In the genomic region with DNA sequence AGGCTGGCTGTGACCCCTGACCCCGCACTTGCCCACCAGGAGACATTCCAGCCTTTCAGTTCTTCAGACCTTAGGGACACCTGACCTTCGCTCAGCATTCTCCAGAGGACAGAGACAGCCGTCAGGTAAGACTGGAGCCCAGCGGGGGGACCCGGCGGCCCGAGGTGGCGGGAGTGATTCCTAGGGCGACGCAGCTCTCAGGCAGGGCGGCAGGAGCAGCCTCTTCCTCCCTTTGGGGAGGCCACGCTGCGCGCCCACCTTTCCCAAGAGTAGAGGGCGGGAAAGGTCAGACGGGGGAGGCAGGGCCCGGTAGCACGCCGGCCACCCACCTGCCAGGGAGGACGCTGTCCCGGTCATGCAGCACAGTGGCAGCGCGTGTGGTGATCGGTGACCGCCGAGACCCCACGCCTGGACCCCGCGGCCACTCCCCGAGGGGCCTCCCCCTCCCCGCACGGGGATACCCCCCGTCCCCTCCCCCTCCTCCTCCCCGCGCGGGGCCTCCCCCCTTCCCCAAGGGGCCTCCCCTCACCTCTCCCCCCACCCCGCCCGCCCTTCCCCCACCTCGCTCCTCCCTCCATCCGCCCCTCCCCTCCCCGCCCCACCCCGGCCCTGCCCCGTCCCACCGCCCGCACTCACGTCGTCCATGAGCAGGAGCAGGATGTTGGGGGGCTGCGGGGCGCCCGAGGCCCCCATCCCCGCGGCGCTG, we compare ENCODE assay signal across 8 cellular contexts. TPM values are rescaled to one million over a fixed set of nuclear protein-coding genes. Genes with fewer than 3 reads are reported as not detected.
A peak's percentile ranks its signal among the peaks of the same experiment; 100 is the strongest.
DNase-seq lines count a peak whose midpoint lies in the region; ATAC-seq, FAIRE-seq and TF ChIP-seq lines count a peak whose summit lies in the region.

No MANE protein-coding gene starts in this region.

- H4K20me1 ChIP-seq in PC-9 (ENCODE audit: insufficient read depth): no peaks in the 10 kb centered on the region

- H3K9me2 ChIP-seq in PC-9 (ENCODE audit: insufficient read depth): no peaks in the 10 kb centered on the region

- H2AFZ ChIP-seq in PC-9: no peak overlapping the region

- ATAC-seq in HG02852 (IDR thresholded peaks at IDR 0.05; ENCODE audit: unreplicated experiment): no peak

- peaks cover 5% of the 10 kb centered on the region for H3K4me1 ChIP-seq in PC-9 (replicated peaks; ENCODE audit: insufficient read depth)
- peaks cover 15 to 33% of the 10 kb centered on the region in 2 donors for H3K4me1 ChIP-seq in duodenal mucosa (ENCODE audit: control insufficient read depth in 1 of 2, insufficient read depth in 2 of 2, low read length in 2 of 2)
- H3K4me1 ChIP-seq in muscle layer of colon (ENCODE audit: insufficient read depth, low read length): peaks cover 17% of the 10 kb centered on the region

- intact Hi-C loops in PC-9 (cut with micrococcal nuclease; ENCODE audit: unreplicated experiment): loop anchor here (10.0 kb wide), 1 partner anchor 69 kb away; no protein-coding TSS in a partner anchor

- no peak for FAIRE-seq in RCC 7860 (lab: Jason Lieb, UNC)

- H3K9me3 ChIP-seq in PC-9 (ENCODE audit: insufficient read depth, low read depth) (no peaks in the 10 kb centered on the region), duodenal mucosa (ENCODE audit: control insufficient read depth in 1 of 2, low read length in 2 of 2) (no peaks in the 10 kb centered on the region), muscle layer of colon (ENCODE audit: low read length) (no peaks in the 10 kb centered on the region)

- TF ChIP-seq CTCF in GM12865 (IDR thresholded peaks at IDR 0.05; ENCODE audit: insufficient read depth, low read depth, low read length, missing control alignments) (no peak), PC-9 (conservative IDR thresholded peaks at IDR 0.05) (no peak)

- 0 out of 2 replicates have a peak, but pooled peaks cover 7% of the 10 kb centered on the region for H3K79me2 ChIP-seq in PC-9 (ENCODE audit: low read depth)

- H3K4me3 ChIP-seq in GM12865 (ENCODE audit: low read depth, low read length) (peak overlapping the region; percentile 62), PC-9 (peak overlapping the region; percentile 80; the same call in 1 of the 2 replicates), duodenal mucosa (ENCODE audit: low read depth in 1 of 2, low read length in 2 of 2) (peak overlapping the region; percentile 69 to 88), muscle layer of colon (ENCODE audit: low read depth in 1 of 2, low read length in 2 of 2) (peak overlapping the region; percentile 78 to 88)

- H3K27me3 ChIP-seq in PC-9 (ENCODE audit: insufficient read depth, low read depth): no peaks in the 10 kb centered on the region
- H3K27me3 ChIP-seq in duodenal mucosa (ENCODE audit: control insufficient read depth in 1 of 2, insufficient read depth in 2 of 2, low read length in 2 of 2): no peaks in the 10 kb centered on the region
- H3K27me3 ChIP-seq in muscle layer of colon (ENCODE audit: control insufficient read depth in 1 of 2, insufficient read depth in 2 of 2, low read length in 2 of 2): no peaks in the 10 kb centered on the region

- POLR2A ChIA-PET in PC-9 (lab: Charles Lee; ENCODE audit: unreplicated experiment): no interaction called here

- H3K27ac ChIP-seq in PC-9 (no peak overlapping the region), duodenal mucosa (ENCODE audit: low read depth, low read length) (no peak overlapping the region), muscle layer of colon (ENCODE audit: low read depth, low read length) (peak overlapping the region; percentile 71)

- no TSS peak for BruUV-seq in PC-9 (replicated peaks; lab: Mats Ljungman, UMichigan)

- H3F3A ChIP-seq in PC-9 (ENCODE audit: insufficient read depth, low read depth): no peaks in the 10 kb centered on the region

- H3K36me3 ChIP-seq in PC-9 (ENCODE audit: low read depth): no peaks in the 10 kb centered on the region
- peaks cover 10 to 26% of the 10 kb centered on the region in 2 donors for H3K36me3 ChIP-seq in duodenal mucosa (ENCODE audit: control insufficient read depth in 1 of 2, insufficient read depth in 2 of 2, low read length in 2 of 2)
- H3K36me3 ChIP-seq in muscle layer of colon (ENCODE audit: insufficient read depth, low read length): peaks cover 18% of the 10 kb centered on the region

- peak overlapping the region; percentile 75 for H3K4me2 ChIP-seq in PC-9

- DNase-seq in GM12865 (ENCODE audit: low read depth) (no peak), PC-9 (no peak), C1 segment of cervical spinal cord (lab: John Stamatoyannopoulos, UW) (no peak), NCI-H524 (lab: John Stamatoyannopoulos, UW) (no peak), RCC 7860 (ENCODE audit: low spot score) (no peak)

- CTCF ChIA-PET in PC-9 (lab: Charles Lee): no interaction called here

- H3K9ac ChIP-seq in duodenal mucosa (ENCODE audit: low read depth in 1 of 2, low read length in 2 of 2) (peak overlapping the region; percentile 39 to 43), muscle layer of colon (ENCODE audit: low read length) (no peak overlapping the region)

RNA-seq across cellular contexts. Expression of gene GALNS, which starts 0.5 kb away (rescaled TPM):
- total RNA-seq in PC-9 (2021): 62.3 and 75.7 TPM in 2 replicates

RNA-seq across cellular contexts. Expression of gene TRAPPC2L, which starts 0.7 kb away (rescaled TPM):
- 82.6 and 101 TPM in 2 replicates for total RNA-seq in PC-9 (2021)

RNA-seq across cellular contexts. Expression of gene PABPN1L, which starts 10.2 kb away (rescaled TPM):
- not detected in 2 replicates for total RNA-seq in PC-9 (2021)

RNA-seq across cellular contexts. Expression of gene APRT, which starts 44.5 kb away (rescaled TPM):
- total RNA-seq in PC-9 (2021): 213 and 226 TPM in 2 replicates

RNA-seq across cellular contexts. Expression of gene CDT1, which starts 52.7 kb away (rescaled TPM):
- 73.2 and 95.4 TPM in 2 replicates for total RNA-seq in PC-9 (2021)
